Comparison of ENCODE assay signal across 32 cellular contexts in the genomic region with DNA sequence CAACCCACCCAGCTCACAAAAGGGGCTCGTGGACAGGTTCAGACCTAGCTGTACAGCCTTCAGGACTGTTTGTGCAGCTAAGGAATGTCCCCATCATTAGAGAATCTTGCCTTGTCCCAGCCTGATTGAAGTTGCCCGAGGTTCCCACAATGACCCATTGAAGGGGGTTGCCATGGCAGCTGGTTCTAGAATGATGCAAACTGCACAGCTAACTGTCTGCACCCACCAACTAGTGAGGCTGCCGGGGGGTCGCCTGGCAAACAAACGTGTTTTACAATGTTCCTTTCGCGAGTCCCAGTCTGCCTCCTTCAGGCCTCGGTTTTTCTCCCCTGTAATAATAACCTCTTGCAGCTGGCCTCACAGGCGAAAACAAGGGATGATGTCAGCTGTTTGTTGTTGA. TPM values are rescaled to one million over a fixed set of nuclear protein-coding genes. Genes with fewer than 3 reads are reported as not detected.
A peak's percentile ranks its signal among the peaks of the same experiment; 100 is the strongest.
DNase-seq lines count a peak whose midpoint lies in the region; FAIRE-seq and TF ChIP-seq lines count a peak whose summit lies in the region.
"Had no signal": no experiment of that assay in that cellular context is flagged by ENCODE, and none has a peak within 500 bp of the region (broad histone marks: within the 10 kb centered on the region; RNA-seq: fewer than 3 reads in every experiment).

No MANE protein-coding gene starts in this region.

- H3K27me3 ChIP-seq in spleen (replicated peaks in 1 of 7) = no peaks in the 10 kb centered on the region
- no peaks in the 10 kb centered on the region for H3K27me3 ChIP-seq in Caco-2 (replicated peaks; ENCODE audit: control insufficient read depth, insufficient read depth, low read length)
- H3K27me3 ChIP-seq: BLaER1, cardiac muscle cell, Peyer's patch, right atrium auricular region had no signal

- H3K9me3 Mint-ChIP-seq in Caco-2 (ENCODE audit: unreplicated experiment) = no peaks in the 10 kb centered on the region
- H3K9me3 Mint-ChIP-seq: activated T-helper 2 cell treated with anti-CD3 and anti-CD28 coated beads, Interferon-gamma antibody, Interleukin-2, Interleukin-4, amounts not matched to agents 10 μg/mL and 5 μg/mL and 100 μg/mL, durations not matched to agents 14 hours and 24 hours and 36 hours; naive thymus-derived CD8-positive, alpha-beta T cell; T-helper 2 cell treated with Interferon-gamma antibody and Interleukin-4, amounts not matched to agents 5 μg/mL and 100 μg/mL, for 36 hours had no signal

- POLR2A ChIA-PET in Caco-2 (lab: Charles Lee) = no interaction called here

- TF ChIP-seq POLR2A in spleen (IDR thresholded peaks at IDR 0.05) = no peak

- H3K27ac ChIP-seq in cingulate gyrus (ENCODE audit: low read depth, low read length) = peak overlapping the region; percentile 73
- H3K27ac ChIP-seq in spleen = no peak overlapping the region
- H3K27ac ChIP-seq: BLaER1, cardiac muscle cell, coronary artery, Peyer's patch, right atrium auricular region had no signal

- no peaks in the 10 kb centered on the region for H3K4me1 Mint-ChIP-seq in Caco-2 (ENCODE audit: low read depth, unreplicated experiment)
- H3K4me1 Mint-ChIP-seq: naive thymus-derived CD8-positive, alpha-beta T cell had no signal

- 69 to 89% (median 78%) methylated on average over 8 to 9 of the region's 9 CpGs for WGBS in spleen, 5 donors

- H3K36me3 ChIP-seq in spleen (no peaks in the 10 kb centered on the region), Caco-2 (ENCODE audit: control insufficient read depth, insufficient read depth, low read length) (no peaks in the 10 kb centered on the region)
- H3K36me3 ChIP-seq: BLaER1, cardiac muscle cell, Peyer's patch, right atrium auricular region had no signal

- FAIRE-seq in HTR-8/SVneo (lab: Jason Lieb, UNC) = no peak
- FAIRE-seq: G401.6, kidney had no signal

- no peaks in the 10 kb centered on the region for H3K27me3 Mint-ChIP-seq in Caco-2 (ENCODE audit: insufficient read depth, unreplicated experiment)
- H3K27me3 Mint-ChIP-seq: naive thymus-derived CD8-positive, alpha-beta T cell had no signal

- H3K4me3 ChIP-seq in spleen (no peak overlapping the region), Caco-2 (ENCODE audit: low read depth, low read length) (no peak overlapping the region)
- H3K4me3 ChIP-seq: BLaER1, cardiac muscle cell, coronary artery, Peyer's patch, right atrium auricular region had no signal

- BruUV-seq in Caco-2 (replicated peaks; lab: Mats Ljungman, UMichigan) = no TSS peak

- no peak for TF ChIP-seq CTCF in spleen (IDR thresholded peaks at IDR 0.05 in 8 of 11, conservative IDR thresholded peaks at IDR 0.05 in 3 of 11)
- no peak for TF ChIP-seq CTCF in Caco-2 (IDR thresholded peaks at IDR 0.05; ENCODE audit: insufficient read depth in 1 of 2, low read depth in 1 of 2, low read length in 1 of 2, severe bottlenecking in 1 of 2, unreplicated experiment in 1 of 2)

- H3K4me3 Mint-ChIP-seq in Caco-2 (ENCODE audit: unreplicated experiment) = no peak overlapping the region
- H3K4me3 Mint-ChIP-seq: activated CD8-positive, alpha-beta T cell treated with anti-CD3 and anti-CD28 coated beads, Interleukin-2, amount 10 ng/mL, durations not matched to agents 7 days and 5 days; naive thymus-derived CD8-positive, alpha-beta T cell; T-helper 2 cell treated with Interferon-gamma antibody and Interleukin-4, amounts not matched to agents 5 μg/mL and 100 μg/mL, for 36 hours had no signal

- DNase-seq in NCI-H2227 (lab: John Stamatoyannopoulos, UW; ENCODE audit: unreplicated experiment) = peak; percentile 43
- peak; percentile 62 for DNase-seq in medulla oblongata (ENCODE audit: extremely low spot score)
- DNase-seq in retina = peak; percentile 62
- no peak for DNase-seq in spleen
- DNase-seq in Caco-2 = no peak
- no peak for DNase-seq in islet precursor cell
- DNase-seq in HTR-8/SVneo (ENCODE audit: insufficient read length, low spot score) = no peak
- DNase-seq: activated CD4-positive, CD25-positive, alpha-beta regulatory T cell treated with anti-CD3 and anti-CD28 coated beads, Interleukin-2, amount 50 U/mL, for 72 hours; activated CD8-positive, alpha-beta T cell treated with anti-CD3 and anti-CD28 coated beads, Interleukin-2, amount 10 ng/mL, durations not matched to agents 7 days and 5 days; activated naive CD4-positive, alpha-beta T cell treated with anti-CD3 and anti-CD28 coated beads, Interleukin-2, amount 50 U/mL, for 16 hours; amniotic stem cell; DMS153; effector memory CD4-positive, alpha-beta T cell; H7; kidney; naive thymus-derived CD8-positive, alpha-beta T cell; NCI-H1417; NCI-H2029 treated with DMSO at 0.1 percent for 48 hours; Peyer's patch; SHP77; stimulated activated CD4-positive, alpha-beta T cell treated with anti-CD3 and anti-CD28 coated beads, Interleukin-2, amount 100 ng/mL, for 48 hours; trophoblast cell had no signal

- H3K27ac Mint-ChIP-seq in Caco-2 (ENCODE audit: unreplicated experiment) = no peak overlapping the region
- H3K27ac Mint-ChIP-seq: activated CD8-positive, alpha-beta T cell treated with anti-CD3 and anti-CD28 coated beads, Interleukin-2, amount 10 ng/mL, durations not matched to agents 7 days and 5 days; activated T-helper 2 cell treated with anti-CD3 and anti-CD28 coated beads, Interferon-gamma antibody, Interleukin-2, Interleukin-4, amounts not matched to agents 10 μg/mL and 5 μg/mL and 100 μg/mL, durations not matched to agents 14 hours and 24 hours and 36 hours; T-helper 2 cell treated with Interferon-gamma antibody and Interleukin-4, amounts not matched to agents 5 μg/mL and 100 μg/mL, for 36 hours had no signal

- H3K36me3 Mint-ChIP-seq in Caco-2 (ENCODE audit: insufficient read depth, unreplicated experiment) = no peaks in the 10 kb centered on the region
- H3K36me3 Mint-ChIP-seq: naive thymus-derived CD8-positive, alpha-beta T cell had no signal

- CTCF ChIA-PET in Caco-2 (lab: Charles Lee) = no interaction called here

- H3K9me3 ChIP-seq in spleen = no peaks in the 10 kb centered on the region
- no peaks in the 10 kb centered on the region for H3K9me3 ChIP-seq in Caco-2
- H3K9me3 ChIP-seq: BLaER1, Peyer's patch, right atrium auricular region had no signal

- H3K4me1 ChIP-seq in spleen = no peaks in the 10 kb centered on the region
- H3K4me1 ChIP-seq in Caco-2 = no peaks in the 10 kb centered on the region
- H3K4me1 ChIP-seq: Peyer's patch, right atrium auricular region had no signal

- intact Hi-C loops in spleen (cut with DNase I; ENCODE audit: low total_unique reads) = no loop called here
- intact Hi-C loops in Caco-2 (cut with micrococcal nuclease; ENCODE audit: unreplicated experiment) = no loop called here

RNA-seq across cellular contexts. Expression of a gene that starts 5.4 kb away (rescaled TPM):
- total RNA-seq in spleen (under 1 TPM; 0.17 to 0.33 (median 0.23) TPM), Caco-2 (2022) (0.11 and 0.19 TPM in 2 replicates)
- polyA plus RNA-seq in spleen = under 1 TPM; 0.06 to 0.07 (median 0.06) TPM
- total RNA-seq: activated T-helper 2 cell treated with anti-CD3 and anti-CD28 coated beads, Interferon-gamma antibody, Interleukin-2, Interleukin-4, amounts not matched to agents 10 μg/mL and 5 μg/mL and 100 μg/mL, durations not matched to agents 14 hours and 24 hours and 36 hours; epithelial cell of proximal tubule; Peyer's patch had no signal
- polyA plus RNA-seq: AG04450 had no signal

RNA-seq across cellular contexts. Expression of a gene that starts 23.0 kb away (rescaled TPM):
- total RNA-seq in spleen (10 to 100 TPM; 17.8 to 26.9 (median 21.8) TPM), Caco-2 (2022) (45.0 and 51.7 TPM in 2 replicates)
- 10 to 100 TPM in 2 of 3 donors, 1 to 10 TPM in 1; 9.6 to 13.8 (median 12.1) TPM for polyA plus RNA-seq in spleen

RNA-seq across cellular contexts. Expression of a gene that starts 53.1 kb away (rescaled TPM):
- total RNA-seq in spleen = 10 to 100 TPM; 10.0 to 29.2 (median 20.2) TPM
- 10 to 100 TPM; 12.6 to 33.6 (median 13.6) TPM for polyA plus RNA-seq in spleen
- 32.4 and 36.2 TPM in 2 replicates for total RNA-seq in Caco-2 (2022)

Comparison
In these comparisons a context has a peak if more than half of its experiments do, and no peak if none do; other contexts are left out.
1. DNase-seq: peak in NCI-H2227 (single experiment), medulla oblongata (single experiment) and retina (single experiment); none in spleen (single experiment), Caco-2 (0 of 2), islet precursor cell (single experiment) and HTR-8/SVneo (single experiment).